24 cellular contexts compared by ENCODE assay signal in the genomic region with DNA sequence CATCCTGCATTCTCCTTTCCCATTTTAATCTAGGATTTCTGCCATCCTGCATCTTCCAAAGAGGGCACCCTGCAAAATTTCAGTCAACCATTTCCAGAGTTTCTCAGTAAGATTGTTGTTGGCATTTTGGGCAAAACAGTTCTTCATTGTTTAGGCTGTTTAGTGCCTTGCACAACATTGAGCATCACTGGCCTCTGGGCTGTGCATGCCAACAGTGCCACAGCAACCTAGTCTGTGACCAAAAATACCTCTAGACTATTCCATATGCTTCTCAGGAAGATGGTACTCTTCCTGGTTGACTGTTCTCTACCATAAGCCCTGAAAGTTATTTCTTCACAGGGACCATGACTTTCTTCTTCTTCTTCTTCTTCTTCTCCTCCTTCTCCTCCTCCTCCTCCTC. TPM values are rescaled to one million over a fixed set of nuclear protein-coding genes. Genes with fewer than 3 reads are reported as not detected.
"Had no signal": no experiment of that assay in that cellular context is flagged by ENCODE, and none has a peak within 500 bp of the region (broad histone marks: within the 10 kb centered on the region; RNA-seq: fewer than 3 reads in every experiment).

No MANE protein-coding gene starts in this region.

- DNase-seq: Kasumi-1; NCI-H1092; NCI-H1105 treated with DMSO at 0.1 percent for 48 hours; NCI-H1417 treated with DMSO at 0.1 percent for 48 hours; NCI-H146; NCI-H1694 treated with DMSO at 0.1 percent for 48 hours; NCI-H1930; NCI-H2081; NCI-H2107; NCI-H2227 treated with DMSO at 0.1 percent for 48 hours; NCI-H524; NCI-H526 treated with DMSO at 0.1 percent for 48 hours; NCI-H748 treated with DMSO at 0.1 percent for 48 hours; NK-92 treated with Interleukin-12 subunit alpha and Interleukin-12 subunit beta, amount 100 ng/mL, for 24 hours; OCI-M1; PC-9; Peyer's patch; SHP77 treated with DMSO at 0.1 percent for 48 hours had no signal

- H3K9me3 ChIP-seq: Peyer's patch, SJSA1 had no signal

- H3K27me3 ChIP-seq: Peyer's patch, SJSA1 had no signal

- H3K4me3 ChIP-seq: K562, PC-9, Peyer's patch, SJSA1, SK-N-MC had no signal

- H3K27ac ChIP-seq: KMS-11, PC-9, Peyer's patch, SJSA1, SK-N-MC had no signal

- H3K4me1 ChIP-seq: Peyer's patch, SJSA1 had no signal

- H3K4me3 Mint-ChIP-seq: IgD-negative memory B cell had no signal

- H3K27ac Mint-ChIP-seq: IgD-negative memory B cell had no signal

- H2AFZ ChIP-seq: PC-9 had no signal

- H3K9me3 Mint-ChIP-seq: IgD-negative memory B cell had no signal

- H3K4me2 ChIP-seq: KMS-11, PC-9 had no signal

- ATAC-seq: K562, Right ventricle myocardium inferior had no signal

- H3K9ac ChIP-seq: KMS-11 had no signal

- H3K27me3 Mint-ChIP-seq: IgD-negative memory B cell had no signal

RNA-seq across cellular contexts. Expression of a gene that starts 32.5 kb away (rescaled TPM):
- polyA plus RNA-seq: IgD-negative memory B cell had no signal
